In genomic region chr6:157123245-157123644, GRCh38 we compare ENCODE assay signal across 20 cellular contexts.
DNase-seq lines count a peak whose midpoint lies in the region; ATAC-seq, FAIRE-seq and TF ChIP-seq lines count a peak whose summit lies in the region.
"Had no signal": no experiment of that assay in that cellular context is flagged by ENCODE, and none has a peak within 500 bp of the region (broad histone marks: within the 10 kb centered on the region; RNA-seq: fewer than 3 reads in every experiment).

No MANE protein-coding gene starts in this region.

- no peak overlapping the region; the same call in 1 of the 2 replicates for H2AK5ac ChIP-seq in IMR-90 (ENCODE audit: low read depth, low read length)

- no peak overlapping the region for H3K9ac ChIP-seq in IMR-90 (ENCODE audit: low read depth, low read length)

- H3K9me1 ChIP-seq in IMR-90 (ENCODE audit: insufficient read depth, low read length) = peaks cover 8% of the 10 kb centered on the region; the same call in 1 of the 2 replicates

- no peak overlapping the region for H4K8ac ChIP-seq in IMR-90 (ENCODE audit: low read depth in 2 of 2, low read length in 2 of 2)

- H3K27ac Mint-ChIP-seq in mesothelial cell of epicardium (peak overlapping the region; percentile 39), T-cell (no peak overlapping the region)
- H3K27ac Mint-ChIP-seq: CD14-positive monocyte had no signal

- H3K4me3 ChIP-seq in IMR-90 (ENCODE audit: insufficient read depth, low read depth, low read length) = no peak overlapping the region
- H3K4me3 ChIP-seq in coronary artery = no peak overlapping the region
- no peak overlapping the region for H3K4me3 ChIP-seq in left ventricle myocardium inferior
- H3K4me3 ChIP-seq: A549, Peyer's patch, SJSA1 had no signal

- H3K4me3 Mint-ChIP-seq in mesothelial cell of epicardium = no peak overlapping the region
- no peak overlapping the region for H3K4me3 Mint-ChIP-seq in T-cell
- H3K4me3 Mint-ChIP-seq: B cell, CD14-positive monocyte had no signal

- H3K9me3 Mint-ChIP-seq in mesothelial cell of epicardium (no peaks in the 10 kb centered on the region), T-cell (no peaks in the 10 kb centered on the region)
- H3K9me3 Mint-ChIP-seq: CD14-positive monocyte had no signal

- no peak overlapping the region for H2BK20ac ChIP-seq in IMR-90 (ENCODE audit: low read depth, low read length)

- CTCF ChIA-PET in IMR-90 (lab: Yijun Ruan, JAX) (interaction anchor here (1.2 kb wide), 1 partner anchor 12 kb away, joined by 4 read pairs; no protein-coding TSS in a partner anchor), T-cell (lab: Charles Lee) (no interaction called here)

- H4K91ac ChIP-seq in IMR-90 (ENCODE audit: insufficient read depth, low read depth, low read length) = no peak overlapping the region

- H3K36me3 ChIP-seq in IMR-90 (ENCODE audit: control insufficient read depth, insufficient read depth, low read length) = peaks cover 3% of the 10 kb centered on the region
- H3K36me3 ChIP-seq in left ventricle myocardium inferior = no peaks in the 10 kb centered on the region
- H3K36me3 ChIP-seq: Peyer's patch had no signal

- H2BK120ac ChIP-seq in IMR-90 (ENCODE audit: low read depth, low read length) = no peak overlapping the region

- H3K27me3 Mint-ChIP-seq in mesothelial cell of epicardium (ENCODE audit: low read depth) (no peaks in the 10 kb centered on the region), T-cell (no peaks in the 10 kb centered on the region)
- H3K27me3 Mint-ChIP-seq: B cell had no signal

- H2BK5ac ChIP-seq in IMR-90 (ENCODE audit: low read depth, low read length, poor library complexity, severe bottlenecking) = no peak overlapping the region

- H3K4me1 Mint-ChIP-seq in mesothelial cell of epicardium (peaks cover 32% of the 10 kb centered on the region), T-cell (peaks cover 18 to 28% (median 23%) of the 10 kb centered on the region in 3 donors)

- no peak overlapping the region for H3K23ac ChIP-seq in IMR-90 (ENCODE audit: low read depth, low read length)

- H3K79me1 ChIP-seq in IMR-90 (ENCODE audit: low read depth in 1 of 2, low read length in 2 of 2) = peaks cover 18 to 32% of the 10 kb centered on the region in 2 experiments

- FAIRE-seq in D721Med (lab: Jason Lieb, UNC) = no peak
- FAIRE-seq: A549, H54 had no signal

- no peaks in the 10 kb centered on the region for H4K20me1 ChIP-seq in IMR-90 (ENCODE audit: insufficient read depth, low read length)

- no peak overlapping the region for H4K5ac ChIP-seq in IMR-90 (ENCODE audit: low read depth, low read length)

- H2AFZ ChIP-seq in IMR-90 (replicated peaks; ENCODE audit: low read length, poor library complexity) = no peak overlapping the region

- no peak overlapping the region for H3K4me2 ChIP-seq in IMR-90 (ENCODE audit: low read depth, low read length)
- H3K4me2 ChIP-seq: A549 had no signal

- H2AK9ac ChIP-seq in IMR-90 (replicated peaks; ENCODE audit: low read depth, low read length, poor library complexity) = no peak overlapping the region

- H2BK15ac ChIP-seq in IMR-90 (ENCODE audit: low read depth, low read length) = no peak overlapping the region

- ATAC-seq in IMR-90 (ENCODE audit: low read depth) (peak; percentile 11; the same call in 1 of the 2 replicates), T-cell (replicated peaks in 1 of 4) (no peak), GM18868 (IDR thresholded peaks at IDR 0.05; ENCODE audit: unreplicated experiment) (no peak)
- ATAC-seq: A549 had no signal

- H3K9me3 ChIP-seq in IMR-90 (ENCODE audit: control insufficient read depth, insufficient read depth, low read length) (no peaks in the 10 kb centered on the region), left ventricle myocardium inferior (replicated peaks) (no peaks in the 10 kb centered on the region)
- H3K9me3 ChIP-seq: A549, Peyer's patch, SJSA1 had no signal

- 75% methylated on average over 2 of the region's 5 CpGs; no CpG with 5 or more reads in 1 of the 2 experiments for WGBS in IMR-90 (ENCODE audit: extremely low coverage in 2 of 2, insufficient read length in 1 of 2), 2 experiments

- POLR2A ChIA-PET in IMR-90 (lab: Charles Lee; ENCODE audit: unreplicated experiment) = no interaction called here
- POLR2A ChIA-PET in T-cell (lab: Charles Lee) = no interaction called here

- TF ChIP-seq POLR2A in IMR-90 (IDR thresholded peaks at IDR 0.05; ENCODE audit: low read depth, low read length) = no peak

- dilution Hi-C loops in IMR-90 (cut with HindIII; ENCODE audit: low sequenced_read_pairs, unreplicated experiment) = no loop called here

- TF ChIP-seq CTCF in IMR-90 (conservative IDR thresholded peaks at IDR 0.05; ENCODE audit: low read depth, low read length) (no peak), coronary artery (IDR thresholded peaks at IDR 0.05) (no peak), left ventricle myocardium inferior (IDR thresholded peaks at IDR 0.05; ENCODE audit: borderline replicate concordance) (no peak), mesothelial cell of epicardium (IDR thresholded peaks at IDR 0.05; ENCODE audit: unreplicated experiment) (no peak), D721Med (IDR thresholded peaks at IDR 0.05; ENCODE audit: insufficient read depth, missing control alignments) (no peak)

- no peak overlapping the region for H3K4ac ChIP-seq in IMR-90 (ENCODE audit: low read depth, low read length)

- H3K27me3 ChIP-seq in IMR-90 (ENCODE audit: control insufficient read depth, insufficient read depth, low read length) (no peaks in the 10 kb centered on the region), left ventricle myocardium inferior (ENCODE audit: low read depth) (no peaks in the 10 kb centered on the region)
- H3K27me3 ChIP-seq: Peyer's patch, SJSA1 had no signal

- H3K14ac ChIP-seq in IMR-90 (replicated peaks; ENCODE audit: low read depth, low read length) = no peak overlapping the region

- no peak for TF ChIP-seq RAD21 in IMR-90 (IDR thresholded peaks at IDR 0.05; ENCODE audit: low read length)

- peaks cover 3% of the 10 kb centered on the region for H3K4me1 ChIP-seq in IMR-90 (ENCODE audit: control insufficient read depth, insufficient read depth, low read length)
- peaks cover 51% of the 10 kb centered on the region for H3K4me1 ChIP-seq in left ventricle myocardium inferior
- H3K4me1 ChIP-seq: A549, Peyer's patch, SJSA1 had no signal

- no peaks in the 10 kb centered on the region for H3K36me3 Mint-ChIP-seq in mesothelial cell of epicardium
- peaks cover 28% of the 10 kb centered on the region for H3K36me3 Mint-ChIP-seq in T-cell

- intact Hi-C loops in IMR-90 (cut with micrococcal nuclease) (no loop called here), left ventricle myocardium inferior (cut with micrococcal nuclease) (no loop called here)

- H3K18ac ChIP-seq in IMR-90 (ENCODE audit: low read depth, low read length) = no peak overlapping the region

- BruUV-seq in IMR-90 (replicated peaks; lab: Mats Ljungman, UMichigan) = no TSS peak

- H3K27ac ChIP-seq in IMR-90 (ENCODE audit: insufficient read depth, low read length) = no peak overlapping the region
- no peak overlapping the region for H3K27ac ChIP-seq in coronary artery
- H3K27ac ChIP-seq in left ventricle myocardium inferior (replicated peaks) = peak overlapping the region; percentile 40
- H3K27ac ChIP-seq: A549, Peyer's patch, SJSA1 had no signal

- DNase-seq in IMR-90 (no peak), coronary artery (ENCODE audit: low spot score) (peak; percentile 61), left ventricle myocardium inferior (no peak), mesothelial cell of epicardium (ENCODE audit: low spot score in 2 of 2, unreplicated experiment in 2 of 2) (no peak), D721Med (ENCODE audit: insufficient read length, low spot score) (no peak), T-cell (no peak)
- DNase-seq: DMS79, Karpas-422, NCI-H1048, NCI-H1417 treated with DMSO at 0.1 percent for 48 hours, NCI-H187, NCI-H345, NCI-H526, Peyer's patch had no signal

- H3K56ac ChIP-seq in IMR-90 (ENCODE audit: extremely low read depth, insufficient read depth, low read length) = no peak overlapping the region

- in situ Hi-C loops in IMR-90 (cut with MboI; ENCODE audit: low sequenced_read_pairs) = no loop called here

TF ChIP-seq in IMR-90, 13 proteins besides CTCF, POLR2A, EP300 and RAD21:
- TF ChIP-seq MAFK (IDR thresholded peaks at IDR 0.05; ENCODE audit: low read depth, low read length) (no peak), BHLHE40 (IDR thresholded peaks at IDR 0.05; ENCODE audit: low read depth, low read length) (no peak)
TF ChIP-seq in IMR-90: peak in this region for 0.
